In the genomic region with DNA sequence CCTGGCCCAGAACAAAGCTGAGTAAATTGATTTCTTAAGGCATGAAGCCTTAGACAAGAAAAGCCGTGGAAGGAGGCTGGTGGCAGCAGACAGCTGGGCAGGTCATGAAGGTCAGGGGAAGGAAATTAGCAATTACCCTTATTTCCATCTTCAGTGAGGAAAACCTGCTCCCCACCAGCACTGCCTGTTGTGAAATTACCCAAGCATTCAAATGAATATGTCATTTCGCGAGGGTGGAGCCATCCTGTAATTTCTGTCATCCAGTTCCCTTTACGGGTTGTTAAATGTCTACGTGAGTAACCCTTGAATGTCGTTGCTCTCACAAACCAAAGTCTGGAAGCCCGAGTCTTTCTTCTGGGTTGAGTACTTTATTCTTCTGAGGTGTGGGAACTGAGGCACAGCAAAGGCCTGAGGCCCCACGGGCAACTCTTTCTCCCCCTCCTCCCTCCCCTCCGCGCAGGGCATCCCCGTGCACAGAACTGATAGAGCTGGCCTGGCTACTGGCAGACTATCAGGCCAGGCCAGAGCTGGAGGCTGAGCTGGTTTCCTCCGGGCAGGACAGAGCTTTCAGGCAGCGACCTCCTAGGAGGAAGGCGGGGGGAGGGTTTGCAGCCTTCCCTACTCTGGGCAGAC, we compare ENCODE assay signal across 1 cellular context.
TF ChIP-seq lines count a peak whose summit lies in the region.

No MANE protein-coding gene starts in this region.

TF ChIP-seq in K562, 482 proteins besides CTCF, POLR2A, EP300 and RAD21 (continued from another document and continues in another):
- TF ChIP-seq, protein P1, sequence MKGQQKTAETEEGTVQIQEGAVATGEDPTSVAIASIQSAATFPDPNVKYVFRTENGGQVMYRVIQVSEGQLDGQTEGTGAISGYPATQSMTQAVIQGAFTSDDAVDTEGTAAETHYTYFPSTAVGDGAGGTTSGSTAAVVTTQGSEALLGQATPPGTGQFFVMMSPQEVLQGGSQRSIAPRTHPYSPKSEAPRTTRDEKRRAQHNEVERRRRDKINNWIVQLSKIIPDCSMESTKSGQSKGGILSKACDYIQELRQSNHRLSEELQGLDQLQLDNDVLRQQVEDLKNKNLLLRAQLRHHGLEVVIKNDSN (CRISPR knock-in tag; IDR thresholded peaks at IDR 0.05), result no peak
- TF ChIP-seq, protein P2, sequence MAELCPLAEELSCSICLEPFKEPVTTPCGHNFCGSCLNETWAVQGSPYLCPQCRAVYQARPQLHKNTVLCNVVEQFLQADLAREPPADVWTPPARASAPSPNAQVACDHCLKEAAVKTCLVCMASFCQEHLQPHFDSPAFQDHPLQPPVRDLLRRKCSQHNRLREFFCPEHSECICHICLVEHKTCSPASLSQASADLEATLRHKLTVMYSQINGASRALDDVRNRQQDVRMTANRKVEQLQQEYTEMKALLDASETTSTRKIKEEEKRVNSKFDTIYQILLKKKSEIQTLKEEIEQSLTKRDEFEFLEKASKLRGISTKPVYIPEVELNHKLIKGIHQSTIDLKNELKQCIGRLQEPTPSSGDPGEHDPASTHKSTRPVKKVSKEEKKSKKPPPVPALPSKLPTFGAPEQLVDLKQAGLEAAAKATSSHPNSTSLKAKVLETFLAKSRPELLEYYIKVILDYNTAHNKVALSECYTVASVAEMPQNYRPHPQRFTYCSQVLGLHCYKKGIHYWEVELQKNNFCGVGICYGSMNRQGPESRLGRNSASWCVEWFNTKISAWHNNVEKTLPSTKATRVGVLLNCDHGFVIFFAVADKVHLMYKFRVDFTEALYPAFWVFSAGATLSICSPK (IDR thresholded peaks at IDR 0.05; ENCODE audit: borderline replicate concordance), result no peak
- TF ChIP-seq SRF (CRISPR knock-in tag; IDR thresholded peaks at IDR 0.05), result no peak
- no peak for TF ChIP-seq POLR2G (IDR thresholded peaks at IDR 0.05; ENCODE audit: low read depth, low read length)
- TF ChIP-seq, protein P3, sequence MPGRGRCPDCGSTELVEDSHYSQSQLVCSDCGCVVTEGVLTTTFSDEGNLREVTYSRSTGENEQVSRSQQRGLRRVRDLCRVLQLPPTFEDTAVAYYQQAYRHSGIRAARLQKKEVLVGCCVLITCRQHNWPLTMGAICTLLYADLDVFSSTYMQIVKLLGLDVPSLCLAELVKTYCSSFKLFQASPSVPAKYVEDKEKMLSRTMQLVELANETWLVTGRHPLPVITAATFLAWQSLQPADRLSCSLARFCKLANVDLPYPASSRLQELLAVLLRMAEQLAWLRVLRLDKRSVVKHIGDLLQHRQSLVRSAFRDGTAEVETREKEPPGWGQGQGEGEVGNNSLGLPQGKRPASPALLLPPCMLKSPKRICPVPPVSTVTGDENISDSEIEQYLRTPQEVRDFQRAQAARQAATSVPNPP (IDR thresholded peaks at IDR 0.05; ENCODE audit: borderline replicate concordance, insufficient read depth, insufficient read length), result no peak
- no peak for TF ChIP-seq PPARD (CRISPR knock-in tag; IDR thresholded peaks at IDR 0.05)
- no peak for TF ChIP-seq ZNF174 (CRISPR knock-in tag; IDR thresholded peaks at IDR 0.05)
- TF ChIP-seq TBL1XR1 (IDR thresholded peaks at IDR 0.05; ENCODE audit: low read length in 2 of 2), result no peak
- TF ChIP-seq ZNF253 (CRISPR knock-in tag; conservative IDR thresholded peaks at IDR 0.05), result no peak
- TF ChIP-seq, protein P4, sequence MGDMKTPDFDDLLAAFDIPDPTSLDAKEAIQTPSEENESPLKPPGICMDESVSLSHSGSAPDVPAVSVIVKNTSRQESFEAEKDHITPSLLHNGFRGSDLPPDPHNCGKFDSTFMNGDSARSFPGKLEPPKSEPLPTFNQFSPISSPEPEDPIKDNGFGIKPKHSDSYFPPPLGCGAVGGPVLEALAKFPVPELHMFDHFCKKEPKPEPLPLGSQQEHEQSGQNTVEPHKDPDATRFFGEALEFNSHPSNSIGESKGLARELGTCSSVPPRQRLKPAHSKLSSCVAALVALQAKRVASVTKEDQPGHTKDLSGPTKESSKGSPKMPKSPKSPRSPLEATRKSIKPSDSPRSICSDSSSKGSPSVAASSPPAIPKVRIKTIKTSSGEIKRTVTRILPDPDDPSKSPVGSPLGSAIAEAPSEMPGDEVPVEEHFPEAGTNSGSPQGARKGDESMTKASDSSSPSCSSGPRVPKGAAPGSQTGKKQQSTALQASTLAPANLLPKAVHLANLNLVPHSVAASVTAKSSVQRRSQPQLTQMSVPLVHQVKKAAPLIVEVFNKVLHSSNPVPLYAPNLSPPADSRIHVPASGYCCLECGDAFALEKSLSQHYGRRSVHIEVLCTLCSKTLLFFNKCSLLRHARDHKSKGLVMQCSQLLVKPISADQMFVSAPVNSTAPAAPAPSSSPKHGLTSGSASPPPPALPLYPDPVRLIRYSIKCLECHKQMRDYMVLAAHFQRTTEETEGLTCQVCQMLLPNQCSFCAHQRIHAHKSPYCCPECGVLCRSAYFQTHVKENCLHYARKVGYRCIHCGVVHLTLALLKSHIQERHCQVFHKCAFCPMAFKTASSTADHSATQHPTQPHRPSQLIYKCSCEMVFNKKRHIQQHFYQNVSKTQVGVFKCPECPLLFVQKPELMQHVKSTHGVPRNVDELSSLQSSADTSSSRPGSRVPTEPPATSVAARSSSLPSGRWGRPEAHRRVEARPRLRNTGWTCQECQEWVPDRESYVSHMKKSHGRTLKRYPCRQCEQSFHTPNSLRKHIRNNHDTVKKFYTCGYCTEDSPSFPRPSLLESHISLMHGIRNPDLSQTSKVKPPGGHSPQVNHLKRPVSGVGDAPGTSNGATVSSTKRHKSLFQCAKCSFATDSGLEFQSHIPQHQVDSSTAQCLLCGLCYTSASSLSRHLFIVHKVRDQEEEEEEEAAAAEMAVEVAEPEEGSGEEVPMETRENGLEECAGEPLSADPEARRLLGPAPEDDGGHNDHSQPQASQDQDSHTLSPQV (IDR thresholded peaks at IDR 0.05), result peak; percentile 54
- no peak for TF ChIP-seq PTTG1 (tag; IDR thresholded peaks at IDR 0.05; ENCODE audit: low read depth)
- no peak for TF ChIP-seq TARDBP (IDR thresholded peaks at IDR 0.05)
- TF ChIP-seq RNF2 (IDR thresholded peaks at IDR 0.05), result no peak
- no peak for TF ChIP-seq HLTF (IDR thresholded peaks at IDR 0.05)
- TF ChIP-seq, protein P5, sequence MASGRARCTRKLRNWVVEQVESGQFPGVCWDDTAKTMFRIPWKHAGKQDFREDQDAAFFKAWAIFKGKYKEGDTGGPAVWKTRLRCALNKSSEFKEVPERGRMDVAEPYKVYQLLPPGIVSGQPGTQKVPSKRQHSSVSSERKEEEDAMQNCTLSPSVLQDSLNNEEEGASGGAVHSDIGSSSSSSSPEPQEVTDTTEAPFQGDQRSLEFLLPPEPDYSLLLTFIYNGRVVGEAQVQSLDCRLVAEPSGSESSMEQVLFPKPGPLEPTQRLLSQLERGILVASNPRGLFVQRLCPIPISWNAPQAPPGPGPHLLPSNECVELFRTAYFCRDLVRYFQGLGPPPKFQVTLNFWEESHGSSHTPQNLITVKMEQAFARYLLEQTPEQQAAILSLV (tag; IDR thresholded peaks at IDR 0.05), result no peak
- TF ChIP-seq, protein P6, sequence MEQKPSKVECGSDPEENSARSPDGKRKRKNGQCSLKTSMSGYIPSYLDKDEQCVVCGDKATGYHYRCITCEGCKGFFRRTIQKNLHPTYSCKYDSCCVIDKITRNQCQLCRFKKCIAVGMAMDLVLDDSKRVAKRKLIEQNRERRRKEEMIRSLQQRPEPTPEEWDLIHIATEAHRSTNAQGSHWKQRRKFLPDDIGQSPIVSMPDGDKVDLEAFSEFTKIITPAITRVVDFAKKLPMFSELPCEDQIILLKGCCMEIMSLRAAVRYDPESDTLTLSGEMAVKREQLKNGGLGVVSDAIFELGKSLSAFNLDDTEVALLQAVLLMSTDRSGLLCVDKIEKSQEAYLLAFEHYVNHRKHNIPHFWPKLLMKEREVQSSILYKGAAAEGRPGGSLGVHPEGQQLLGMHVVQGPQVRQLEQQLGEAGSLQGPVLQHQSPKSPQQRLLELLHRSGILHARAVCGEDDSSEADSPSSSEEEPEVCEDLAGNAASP (IDR thresholded peaks at IDR 0.05), result no peak
- TF ChIP-seq ZNF324 (CRISPR knock-in tag; IDR thresholded peaks at IDR 0.05), result no peak
- TF ChIP-seq TGIF2 (CRISPR knock-in tag; IDR thresholded peaks at IDR 0.05), result no peak
- peak; percentile 60 for TF ChIP-seq CBFA2T2 (conservative IDR thresholded peaks at IDR 0.05)
- TF ChIP-seq HSF4 (CRISPR knock-in tag; IDR thresholded peaks at IDR 0.05; ENCODE audit: borderline replicate concordance), result no peak
- TF ChIP-seq, protein P7, sequence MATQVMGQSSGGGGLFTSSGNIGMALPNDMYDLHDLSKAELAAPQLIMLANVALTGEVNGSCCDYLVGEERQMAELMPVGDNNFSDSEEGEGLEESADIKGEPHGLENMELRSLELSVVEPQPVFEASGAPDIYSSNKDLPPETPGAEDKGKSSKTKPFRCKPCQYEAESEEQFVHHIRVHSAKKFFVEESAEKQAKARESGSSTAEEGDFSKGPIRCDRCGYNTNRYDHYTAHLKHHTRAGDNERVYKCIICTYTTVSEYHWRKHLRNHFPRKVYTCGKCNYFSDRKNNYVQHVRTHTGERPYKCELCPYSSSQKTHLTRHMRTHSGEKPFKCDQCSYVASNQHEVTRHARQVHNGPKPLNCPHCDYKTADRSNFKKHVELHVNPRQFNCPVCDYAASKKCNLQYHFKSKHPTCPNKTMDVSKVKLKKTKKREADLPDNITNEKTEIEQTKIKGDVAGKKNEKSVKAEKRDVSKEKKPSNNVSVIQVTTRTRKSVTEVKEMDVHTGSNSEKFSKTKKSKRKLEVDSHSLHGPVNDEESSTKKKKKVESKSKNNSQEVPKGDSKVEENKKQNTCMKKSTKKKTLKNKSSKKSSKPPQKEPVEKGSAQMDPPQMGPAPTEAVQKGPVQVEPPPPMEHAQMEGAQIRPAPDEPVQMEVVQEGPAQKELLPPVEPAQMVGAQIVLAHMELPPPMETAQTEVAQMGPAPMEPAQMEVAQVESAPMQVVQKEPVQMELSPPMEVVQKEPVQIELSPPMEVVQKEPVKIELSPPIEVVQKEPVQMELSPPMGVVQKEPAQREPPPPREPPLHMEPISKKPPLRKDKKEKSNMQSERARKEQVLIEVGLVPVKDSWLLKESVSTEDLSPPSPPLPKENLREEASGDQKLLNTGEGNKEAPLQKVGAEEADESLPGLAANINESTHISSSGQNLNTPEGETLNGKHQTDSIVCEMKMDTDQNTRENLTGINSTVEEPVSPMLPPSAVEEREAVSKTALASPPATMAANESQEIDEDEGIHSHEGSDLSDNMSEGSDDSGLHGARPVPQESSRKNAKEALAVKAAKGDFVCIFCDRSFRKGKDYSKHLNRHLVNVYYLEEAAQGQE (CRISPR knock-in tag; IDR thresholded peaks at IDR 0.05; ENCODE audit: low read depth), result no peak
- TF ChIP-seq, protein P8, sequence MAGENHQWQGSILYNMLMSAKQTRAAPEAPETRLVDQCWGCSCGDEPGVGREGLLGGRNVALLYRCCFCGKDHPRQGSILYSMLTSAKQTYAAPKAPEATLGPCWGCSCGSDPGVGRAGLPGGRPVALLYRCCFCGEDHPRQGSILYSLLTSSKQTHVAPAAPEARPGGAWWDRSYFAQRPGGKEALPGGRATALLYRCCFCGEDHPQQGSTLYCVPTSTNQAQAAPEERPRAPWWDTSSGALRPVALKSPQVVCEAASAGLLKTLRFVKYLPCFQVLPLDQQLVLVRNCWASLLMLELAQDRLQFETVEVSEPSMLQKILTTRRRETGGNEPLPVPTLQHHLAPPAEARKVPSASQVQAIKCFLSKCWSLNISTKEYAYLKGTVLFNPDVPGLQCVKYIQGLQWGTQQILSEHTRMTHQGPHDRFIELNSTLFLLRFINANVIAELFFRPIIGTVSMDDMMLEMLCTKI (IDR thresholded peaks at IDR 0.05; ENCODE audit: partially characterized antibody), result no peak
- no peak for TF ChIP-seq NONO (IDR thresholded peaks at IDR 0.05; ENCODE audit: low read depth in 2 of 2, low read length in 1 of 2)
- TF ChIP-seq, protein P9, sequence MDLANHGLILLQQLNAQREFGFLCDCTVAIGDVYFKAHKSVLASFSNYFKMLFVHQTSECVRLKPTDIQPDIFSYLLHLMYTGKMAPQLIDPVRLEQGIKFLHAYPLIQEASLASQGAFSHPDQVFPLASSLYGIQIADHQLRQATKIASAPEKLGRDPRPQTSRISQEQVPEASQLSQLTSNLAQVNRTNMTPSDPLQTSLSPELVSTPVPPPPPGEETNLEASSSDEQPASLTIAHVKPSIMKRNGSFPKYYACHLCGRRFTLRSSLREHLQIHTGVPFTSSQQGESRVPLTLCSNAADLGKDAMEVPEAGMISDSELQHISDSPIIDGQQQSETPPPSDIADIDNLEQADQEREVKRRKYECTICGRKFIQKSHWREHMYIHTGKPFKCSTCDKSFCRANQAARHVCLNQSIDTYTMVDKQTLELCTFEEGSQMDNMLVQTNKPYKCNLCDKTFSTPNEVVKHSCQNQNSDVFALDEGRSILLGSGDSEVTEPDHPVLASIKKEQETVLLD (IDR thresholded peaks at IDR 0.05), result no peak
- TF ChIP-seq TCFL5 (CRISPR knock-in tag; conservative IDR thresholded peaks at IDR 0.05), result no peak
- TF ChIP-seq, protein P10, sequence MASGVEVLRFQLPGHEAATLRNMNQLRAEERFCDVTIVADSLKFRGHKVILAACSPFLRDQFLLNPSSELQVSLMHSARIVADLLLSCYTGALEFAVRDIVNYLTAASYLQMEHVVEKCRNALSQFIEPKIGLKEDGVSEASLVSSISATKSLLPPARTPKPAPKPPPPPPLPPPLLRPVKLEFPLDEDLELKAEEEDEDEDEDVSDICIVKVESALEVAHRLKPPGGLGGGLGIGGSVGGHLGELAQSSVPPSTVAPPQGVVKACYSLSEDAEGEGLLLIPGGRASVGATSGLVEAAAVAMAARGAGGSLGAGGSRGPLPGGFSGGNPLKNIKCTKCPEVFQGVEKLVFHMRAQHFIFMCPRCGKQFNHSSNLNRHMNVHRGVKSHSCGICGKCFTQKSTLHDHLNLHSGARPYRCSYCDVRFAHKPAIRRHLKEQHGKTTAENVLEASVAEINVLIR (CRISPR knock-in tag; IDR thresholded peaks at IDR 0.05), result no peak
- TF ChIP-seq MCM2 (IDR thresholded peaks at IDR 0.05; ENCODE audit: low read depth), result no peak
- TF ChIP-seq, protein P11, sequence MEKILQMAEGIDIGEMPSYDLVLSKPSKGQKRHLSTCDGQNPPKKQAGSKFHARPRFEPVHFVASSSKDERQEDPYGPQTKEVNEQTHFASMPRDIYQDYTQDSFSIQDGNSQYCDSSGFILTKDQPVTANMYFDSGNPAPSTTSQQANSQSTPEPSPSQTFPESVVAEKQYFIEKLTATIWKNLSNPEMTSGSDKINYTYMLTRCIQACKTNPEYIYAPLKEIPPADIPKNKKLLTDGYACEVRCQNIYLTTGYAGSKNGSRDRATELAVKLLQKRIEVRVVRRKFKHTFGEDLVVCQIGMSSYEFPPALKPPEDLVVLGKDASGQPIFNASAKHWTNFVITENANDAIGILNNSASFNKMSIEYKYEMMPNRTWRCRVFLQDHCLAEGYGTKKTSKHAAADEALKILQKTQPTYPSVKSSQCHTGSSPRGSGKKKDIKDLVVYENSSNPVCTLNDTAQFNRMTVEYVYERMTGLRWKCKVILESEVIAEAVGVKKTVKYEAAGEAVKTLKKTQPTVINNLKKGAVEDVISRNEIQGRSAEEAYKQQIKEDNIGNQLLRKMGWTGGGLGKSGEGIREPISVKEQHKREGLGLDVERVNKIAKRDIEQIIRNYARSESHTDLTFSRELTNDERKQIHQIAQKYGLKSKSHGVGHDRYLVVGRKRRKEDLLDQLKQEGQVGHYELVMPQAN (IDR thresholded peaks at IDR 0.05; ENCODE audit: borderline replicate concordance), result no peak
